ENCODE assay signal across 23 cellular contexts in the genomic region with DNA sequence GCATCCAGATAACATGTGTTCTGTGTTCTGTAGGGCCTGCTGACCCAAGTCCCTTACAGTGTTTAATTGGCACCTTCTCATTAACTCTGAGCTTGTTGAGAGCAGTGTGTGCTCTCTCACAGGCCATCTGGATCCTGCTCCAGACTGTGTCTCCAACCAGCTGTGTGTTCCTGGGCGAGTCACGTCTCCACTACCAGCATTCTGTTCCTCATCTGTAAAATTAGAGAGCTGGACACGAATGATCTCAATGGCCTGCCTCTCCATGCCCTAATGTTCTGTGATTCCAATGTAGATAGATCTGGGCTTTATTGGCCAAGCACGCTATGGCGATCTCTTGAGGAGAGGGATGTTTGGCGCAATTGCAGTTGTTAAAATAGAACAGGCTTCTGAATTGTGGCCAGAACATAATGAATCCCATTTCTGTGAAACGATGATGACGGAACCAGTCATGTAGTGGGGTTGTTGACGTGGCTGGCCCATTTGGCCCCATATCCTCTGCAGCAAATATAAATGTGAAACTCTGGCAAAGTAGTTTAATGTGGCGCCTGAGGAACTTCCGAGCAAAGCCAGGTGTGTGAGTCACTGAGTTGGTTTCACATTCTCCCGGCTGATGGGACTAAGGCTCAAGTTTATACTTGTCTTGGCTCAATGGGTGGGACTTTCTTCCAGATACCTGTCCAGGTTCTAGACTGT. TPM values are rescaled to one million over a fixed set of nuclear protein-coding genes. Genes with fewer than 3 reads are reported as not detected.
A peak's percentile ranks its signal among the peaks of the same experiment; 100 is the strongest.
DNase-seq lines count a peak whose midpoint lies in the region; ATAC-seq lines count a peak whose summit lies in the region.
"Had no signal": no experiment of that assay in that cellular context is flagged by ENCODE, and none has a peak within 500 bp of the region (broad histone marks: within the 10 kb centered on the region; RNA-seq: fewer than 3 reads in every experiment).

No MANE protein-coding gene starts in this region.

- intact Hi-C loops in sciatic nerve (cut with DNase I), result no loop called here

- no peaks in the 10 kb centered on the region for H3K9me3 ChIP-seq in esophagus (ENCODE audit: control insufficient read depth in 2 of 2, insufficient read depth in 1 of 2, low read depth in 1 of 2, low read length in 1 of 2)
- H3K9me3 ChIP-seq: ovary, thyroid gland had no signal

- DNase-seq in EL (peak; percentile 55), NCI-H524 (lab: John Stamatoyannopoulos, UW) (peak; percentile 23 to 69), sciatic nerve (ENCODE audit: low spot score) (peak; percentile 1), activated gamma-delta T cell (lab: John Stamatoyannopoulos, UW) (no peak), SIG-M5 treated with dmso at 0.1 percent for 504 hours (lab: John Stamatoyannopoulos, UW; ENCODE audit: unreplicated experiment) (no peak), NCI-H82 (lab: John Stamatoyannopoulos, UW) (no peak)
- DNase-seq: activated CD4-positive, alpha-beta T cell treated with anti-CD3 and anti-CD28 coated beads, Interleukin-2, amount 50 U/mL, for 4 hours; activated T-cell treated with anti-CD3 and anti-CD28 coated beads, Interleukin-2, amount 50 U/mL, for 24 hours; brain microvascular endothelial cell; DMS53; Kasumi-1; NCI-H146; NCI-H345; OCI-M1; ovary; thyroid gland had no signal

- H3K27me3 ChIP-seq in esophagus (ENCODE audit: control insufficient read depth in 1 of 2, insufficient read depth in 2 of 2, low read length in 2 of 2), result no peaks in the 10 kb centered on the region
- H3K27me3 ChIP-seq: ovary, thyroid gland had no signal

- H3K27ac ChIP-seq in esophagus (ENCODE audit: low read depth in 2 of 2, low read length in 1 of 2), result peak overlapping the region; percentile 24 to 71
- H3K27ac ChIP-seq: brain microvascular endothelial cell, C4-2B, ovary, SK-N-MC, thyroid gland had no signal

- no peaks in the 10 kb centered on the region for H3K36me3 ChIP-seq in esophagus (ENCODE audit: control insufficient read depth in 2 of 2, insufficient read depth in 2 of 2, low read length in 1 of 2)
- H3K36me3 ChIP-seq: brain microvascular endothelial cell, ovary, thyroid gland had no signal

- H3K4me1 ChIP-seq in esophagus (ENCODE audit: control insufficient read depth in 2 of 2, insufficient read depth in 2 of 2, low read length in 1 of 2), result peaks cover 0 to 6% of the 10 kb centered on the region in 2 donors
- H3K4me1 ChIP-seq: thyroid gland had no signal

- WGBS in esophagus, 2 donors, result 54 to 70% methylated on average over 12 of the region's 12 CpGs

- no peak overlapping the region for H3K4me3 ChIP-seq in esophagus (ENCODE audit: low read depth in 1 of 2, low read length in 2 of 2)
- H3K4me3 ChIP-seq: ovary, SK-N-MC, thyroid gland had no signal

- ATAC-seq in sciatic nerve, result no peak
- ATAC-seq in HG03354 (IDR thresholded peaks at IDR 0.05; ENCODE audit: poor library complexity, severe bottlenecking, unreplicated experiment), result no peak
- ATAC-seq: activated naive CD4-positive, alpha-beta T cell treated with anti-CD3 and anti-CD28 coated beads, Interleukin-2, amount 50 U/mL, for 72 hours; stimulated activated effector memory CD8-positive, alpha-beta T cell treated with anti-CD3 and anti-CD28 coated beads, Interleukin-12 subunit alpha, Interleukin-12 subunit beta, amount 100 ng/mL, for 72 hours had no signal

RNA-seq across cellular contexts. Expression of a gene that starts 22.2 kb away (rescaled TPM):
- polyA plus RNA-seq in esophagus, result under 1 TPM in 1 of 2 donors, not detected in 1; 0.01 TPM
- not detected for total RNA-seq in sciatic nerve
- total RNA-seq: activated naive CD4-positive, alpha-beta T cell treated with anti-CD3 and anti-CD28 coated beads, Interleukin-2, amount 50 U/mL, for 72 hours; dermis microvascular lymphatic vessel endothelial cell had no signal
- polyA plus RNA-seq: ovary had no signal

Comparison
In these comparisons a context has a peak if more than half of its experiments do, and no peak if none do; other contexts are left out.
1. DNase-seq: peak in EL (single experiment), NCI-H524 (2 of 2) and sciatic nerve (single experiment); none in activated gamma-delta T cell (single experiment), SIG-M5 treated with dmso at 0.1 percent for 504 hours (single experiment) and NCI-H82 (single experiment).